ENCODE assay signal across 14 cellular contexts in genomic region chr11:749731-750130, GRCh38. TPM values are rescaled to one million over a fixed set of nuclear protein-coding genes. Genes with fewer than 3 reads are reported as not detected.
DNase-seq lines count a peak whose midpoint lies in the region; ATAC-seq and TF ChIP-seq lines count a peak whose summit lies in the region.
"Had no signal": no experiment of that assay in that cellular context is flagged by ENCODE, and none has a peak within 500 bp of the region (broad histone marks: within the 10 kb centered on the region; RNA-seq: fewer than 3 reads in every experiment).

No MANE protein-coding gene starts in this region.

- no peaks in the 10 kb centered on the region for H3K36me3 ChIP-seq in CD4-positive, alpha-beta memory T cell (ENCODE audit: insufficient read depth, low read length)
- no peaks in the 10 kb centered on the region; the same call in 1 of the 2 replicates for H3K36me3 ChIP-seq in Karpas-422 (ENCODE audit: insufficient read depth, low read length)
- peaks cover 37% of the 10 kb centered on the region for H3K36me3 ChIP-seq in neutrophil
- H3K36me3 ChIP-seq in tibial artery, result peaks cover 0 to 13% (median 0%) of the 10 kb centered on the region in 3 donors

- no peak for DNase-seq in CD4-positive, alpha-beta memory T cell
- no peak for DNase-seq in Karpas-422
- no peak for DNase-seq in activated naive CD8-positive, alpha-beta T cell treated with anti-CD3 and anti-CD28 coated beads for 36 hours
- no peak for DNase-seq in NCI-H2196 treated with DMSO at 0.1 percent for 48 hours (lab: John Stamatoyannopoulos, UW; ENCODE audit: unreplicated experiment)
- no peak for DNase-seq in tibial artery
- DNase-seq in NK-92 (lab: John Stamatoyannopoulos, UW; ENCODE audit: unreplicated experiment), result no peak
- DNase-seq: activated CD8-positive, alpha-beta memory T cell treated with anti-CD3 and anti-CD28 coated beads, Interleukin-2, amount 50 U/mL, for 48 hours; DMS53; KBM-7; retina had no signal

- H3K4me1 Mint-ChIP-seq in CD4-positive, alpha-beta memory T cell, result peaks cover 13 to 29% (median 21%) of the 10 kb centered on the region in 4 donors
- H3K4me1 Mint-ChIP-seq in activated naive CD8-positive, alpha-beta T cell treated with anti-CD3 and anti-CD28 coated beads for 36 hours, result peaks cover 15% of the 10 kb centered on the region

- TF ChIP-seq CTCF in neutrophil (IDR thresholded peaks at IDR 0.05), result no peak
- no peak for TF ChIP-seq CTCF in tibial artery (IDR thresholded peaks at IDR 0.05)

- no peaks in the 10 kb centered on the region for H3K9me3 Mint-ChIP-seq in CD4-positive, alpha-beta memory T cell
- no peaks in the 10 kb centered on the region for H3K9me3 Mint-ChIP-seq in activated naive CD8-positive, alpha-beta T cell treated with anti-CD3 and anti-CD28 coated beads for 36 hours

- H3K36me3 Mint-ChIP-seq in CD4-positive, alpha-beta memory T cell, result peaks cover 0 to 3% of the 10 kb centered on the region in 2 donors
- H3K36me3 Mint-ChIP-seq in activated naive CD8-positive, alpha-beta T cell treated with anti-CD3 and anti-CD28 coated beads for 36 hours, result peaks cover 1% of the 10 kb centered on the region

- peak overlapping the region in 5 of 8 donors; percentile 25 to 71 (median 46) for H3K4me3 Mint-ChIP-seq in CD4-positive, alpha-beta memory T cell
- H3K4me3 Mint-ChIP-seq in activated naive CD8-positive, alpha-beta T cell treated with anti-CD3 and anti-CD28 coated beads for 36 hours, result peak overlapping the region; percentile 50

- no peaks in the 10 kb centered on the region for H3K27me3 Mint-ChIP-seq in CD4-positive, alpha-beta memory T cell
- no peaks in the 10 kb centered on the region for H3K27me3 Mint-ChIP-seq in activated naive CD8-positive, alpha-beta T cell treated with anti-CD3 and anti-CD28 coated beads for 36 hours

- intact Hi-C loops in CD4-positive, alpha-beta memory T cell (cut with micrococcal nuclease), result no loop called here
- intact Hi-C loops in tibial artery (cut with DNase I; ENCODE audit: low total_unique reads), result no loop called here

- H3K27me3 ChIP-seq in CD4-positive, alpha-beta memory T cell (ENCODE audit: insufficient read depth, low read length), result no peaks in the 10 kb centered on the region
- H3K27me3 ChIP-seq in Karpas-422 (ENCODE audit: low read length), result no peaks in the 10 kb centered on the region
- H3K27me3 ChIP-seq in neutrophil, result no peaks in the 10 kb centered on the region
- no peaks in the 10 kb centered on the region for H3K27me3 ChIP-seq in tibial artery
- H3K27me3 ChIP-seq: SJSA1 had no signal

- no peaks in the 10 kb centered on the region for H3K9me3 ChIP-seq in CD4-positive, alpha-beta memory T cell (ENCODE audit: control insufficient read depth in 1 of 2, low read length in 2 of 2)
- H3K9me3 ChIP-seq in Karpas-422 (ENCODE audit: low read length) (no peaks in the 10 kb centered on the region), neutrophil (no peaks in the 10 kb centered on the region), tibial artery (no peaks in the 10 kb centered on the region)
- H3K9me3 ChIP-seq: SJSA1 had no signal

- H3K4me1 ChIP-seq in CD4-positive, alpha-beta memory T cell (ENCODE audit: insufficient read depth, low read length), result peaks cover 31% of the 10 kb centered on the region
- H3K4me1 ChIP-seq in Karpas-422 (ENCODE audit: low read length), result peaks cover 19% of the 10 kb centered on the region
- H3K4me1 ChIP-seq in neutrophil (ENCODE audit: control insufficient read depth in 1 of 2, insufficient read depth in 1 of 2, low read depth in 1 of 2, low read length in 1 of 2), result peaks cover 70 to 80% of the 10 kb centered on the region in 2 experiments
- H3K4me1 ChIP-seq in tibial artery, result peaks cover 0 to 28% (median 21%) of the 10 kb centered on the region in 4 donors

- no peak overlapping the region for H2AFZ ChIP-seq in Karpas-422 (ENCODE audit: low read length)

- peak overlapping the region; percentile 9; the same call in 1 of the 2 replicates for H3K9ac ChIP-seq in Karpas-422 (ENCODE audit: low read length)

- H3K4me3 ChIP-seq in CD4-positive, alpha-beta memory T cell (ENCODE audit: low read length in 2 of 2), result no peak overlapping the region
- H3K4me3 ChIP-seq in Karpas-422 (ENCODE audit: low read length), result no peak overlapping the region
- H3K4me3 ChIP-seq in neutrophil (ENCODE audit: low read depth in 1 of 2, low read length in 1 of 2), result peak overlapping the region; percentile 99 to 100
- H3K4me3 ChIP-seq in tibial artery, result no peak overlapping the region
- H3K4me3 ChIP-seq: SJSA1 had no signal

- peaks cover 66% of the 10 kb centered on the region for H3K79me2 ChIP-seq in Karpas-422 (ENCODE audit: low read length)

- CTCF ChIA-PET in CD4-positive, alpha-beta memory T cell (lab: Charles Lee; ENCODE audit: partially characterized antibody), result interaction anchor here (0.6 to 0.9 kb wide), 2 partner anchors 10 to 244 kb away, joined by 3 to 4 read pairs; no protein-coding TSS in a partner anchor

- peaks cover 7% of the 10 kb centered on the region; the same call in 1 of the 2 replicates for H4K20me1 ChIP-seq in Karpas-422 (ENCODE audit: insufficient read depth, low read depth, low read length)

- POLR2A ChIA-PET in CD4-positive, alpha-beta memory T cell (lab: Charles Lee; ENCODE audit: partially characterized antibody), result interaction anchor here (1.0 kb wide), 1 partner anchor 15 kb away, joined by 3 read pairs; no protein-coding TSS in a partner anchor

- H3K27ac Mint-ChIP-seq in CD4-positive, alpha-beta memory T cell, result peak overlapping the region in 3 of 7 donors; percentile 29 to 60 (median 36)
- H3K27ac Mint-ChIP-seq in activated naive CD8-positive, alpha-beta T cell treated with anti-CD3 and anti-CD28 coated beads for 36 hours, result peak overlapping the region; percentile 23

- no peak for ATAC-seq in HG03442 (IDR thresholded peaks at IDR 0.05; ENCODE audit: unreplicated experiment)

- no peak overlapping the region for H3K4me2 ChIP-seq in Karpas-422 (ENCODE audit: low read depth, low read length, poor library complexity, severe bottlenecking)

- no peak overlapping the region for H3K27ac ChIP-seq in CD4-positive, alpha-beta memory T cell (ENCODE audit: low read depth, low read length)
- H3K27ac ChIP-seq in Karpas-422 (ENCODE audit: low read length) (no peak overlapping the region), neutrophil (peak overlapping the region; percentile 98), tibial artery (no peak overlapping the region)
- H3K27ac ChIP-seq: SJSA1 had no signal

- no peaks in the 10 kb centered on the region for H3K9me2 ChIP-seq in Karpas-422 (replicated peaks; ENCODE audit: insufficient read depth, low read length)

RNA-seq across cellular contexts. Expression of gene TALDO1, which starts 2.5 kb away (rescaled TPM):
- 10 to 100 TPM; 80.4 to 90.5 TPM for total RNA-seq in CD4-positive, alpha-beta memory T cell
- polyA plus RNA-seq in CD4-positive, alpha-beta memory T cell, result 100 to 1,000 TPM; 174 to 244 TPM
- total RNA-seq in Karpas-422 (2014; rRNA removed; shearing (Covaris generic); ENCODE audit: low replicate concordance), result 127 and 177 TPM in 2 replicates
- total RNA-seq in activated naive CD8-positive, alpha-beta T cell treated with anti-CD3 and anti-CD28 coated beads for 36 hours, result 100 to 1,000 TPM; 231 to 243 TPM

RNA-seq across cellular contexts. Expression of gene GATD1, which starts 27.6 kb away (rescaled TPM):
- 10 to 100 TPM; 51.5 to 64.9 TPM for total RNA-seq in CD4-positive, alpha-beta memory T cell
- 10 to 100 TPM in 1 of 2 donors, 1 to 10 TPM in 1; 4.3 to 15.0 TPM for polyA plus RNA-seq in CD4-positive, alpha-beta memory T cell
- 43.6 and 61.0 TPM in 2 replicates for total RNA-seq in Karpas-422 (2014; rRNA removed; shearing (Covaris generic); ENCODE audit: low replicate concordance)
- total RNA-seq in activated naive CD8-positive, alpha-beta T cell treated with anti-CD3 and anti-CD28 coated beads for 36 hours, result 10 to 100 TPM; 47.7 to 51.9 TPM

RNA-seq across cellular contexts. Expression of gene CEND1, which starts 40.2 kb away (rescaled TPM):
- total RNA-seq in CD4-positive, alpha-beta memory T cell, result under 1 TPM in 1 of 2 experiments, not detected in 1; 0.19 TPM
- not detected for polyA plus RNA-seq in CD4-positive, alpha-beta memory T cell
- total RNA-seq in Karpas-422 (2014; rRNA removed; shearing (Covaris generic); ENCODE audit: low replicate concordance), result 19.8 and 50.0 TPM in 2 replicates
- 1 to 10 TPM in 1 of 2 experiments, under 1 TPM in 1; 0.94 to 1.0 TPM for total RNA-seq in activated naive CD8-positive, alpha-beta T cell treated with anti-CD3 and anti-CD28 coated beads for 36 hours
- total RNA-seq: NCI-H460 had no signal

RNA-seq across cellular contexts. Expression of gene EPS8L2, which starts 43.7 kb away (rescaled TPM):
- 10 to 100 TPM; 17.4 to 17.8 TPM for total RNA-seq in CD4-positive, alpha-beta memory T cell
- polyA plus RNA-seq in CD4-positive, alpha-beta memory T cell, result 10 to 100 TPM; 15.4 to 19.5 TPM
- 2.3 and 10.4 TPM in 2 replicates for total RNA-seq in Karpas-422 (2014; rRNA removed; shearing (Covaris generic); ENCODE audit: low replicate concordance)
- total RNA-seq in activated naive CD8-positive, alpha-beta T cell treated with anti-CD3 and anti-CD28 coated beads for 36 hours, result 10 to 100 TPM; 13.3 to 15.9 TPM
- total RNA-seq: SJSA1 had no signal

RNA-seq across cellular contexts. Expression of gene SLC25A22, which starts 48.4 kb away (rescaled TPM):
- total RNA-seq in CD4-positive, alpha-beta memory T cell, result 10 to 100 TPM; 24.0 to 24.1 TPM
- polyA plus RNA-seq in CD4-positive, alpha-beta memory T cell, result 10 to 100 TPM in 1 of 2 donors, 1 to 10 TPM in 1; 9.4 to 13.5 TPM
- 9.3 and 23.4 TPM in 2 replicates for total RNA-seq in Karpas-422 (2014; rRNA removed; shearing (Covaris generic); ENCODE audit: low replicate concordance)
- 10 to 100 TPM; 54.4 to 56.5 TPM for total RNA-seq in activated naive CD8-positive, alpha-beta T cell treated with anti-CD3 and anti-CD28 coated beads for 36 hours

Comparison
In these comparisons a context has a peak if more than half of its experiments do, and no peak if none do; other contexts are left out.
1. H3K4me3 ChIP-seq: peak in neutrophil (2 of 2); none in CD4-positive, alpha-beta memory T cell (0 of 2), Karpas-422 (single experiment) and tibial artery (0 of 2).
2. RNA of gene CEND1, which starts 40.2 kb away (total RNA-seq): 19.8 to 50.0 TPM in Karpas-422; 0.94 to 1.0 TPM in activated naive CD8-positive, alpha-beta T cell treated with anti-CD3 and anti-CD28 coated beads for 36 hours and 0.19 TPM in CD4-positive, alpha-beta memory T cell; every median in the first group is over 10 times any median in the second.